Comparison of ENCODE assay signal across 11 cellular contexts in the genomic region with DNA sequence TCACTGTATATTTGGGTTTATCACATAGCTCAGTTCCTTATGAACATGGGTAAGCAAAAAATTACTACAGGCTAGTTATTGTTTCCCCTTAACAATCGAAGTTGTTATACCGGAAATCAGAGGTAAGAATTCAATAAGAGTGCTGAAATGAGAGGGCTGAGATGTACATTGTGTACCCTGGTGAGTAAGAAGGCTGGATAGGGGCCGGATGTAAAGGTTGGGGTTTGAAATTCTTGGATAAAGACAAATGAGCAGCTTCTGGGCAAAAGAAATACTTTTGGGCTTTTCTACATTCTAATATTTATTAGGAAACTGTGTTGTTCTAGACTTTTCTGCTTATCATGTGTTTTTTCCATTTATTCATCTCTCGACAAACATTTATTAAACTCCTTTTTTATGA.
"Had no signal": no experiment of that assay in that cellular context is flagged by ENCODE, and none has a peak within 500 bp of the region (broad histone marks: within the 10 kb centered on the region; RNA-seq: fewer than 3 reads in every experiment).

No MANE protein-coding gene starts in this region.

- DNase-seq: activated CD4-positive, alpha-beta memory T cell treated with anti-CD3 and anti-CD28 coated beads, Interleukin-2, amount 10 ng/mL, durations not matched to agents 7 days and 5 days; activated effector memory CD4-positive, alpha-beta T cell treated with Interleukin-2 at 50 U/mL for 16 hours; activated naive CD4-positive, alpha-beta T cell treated with anti-CD3 and anti-CD28 coated beads, Interleukin-2, amount 50 U/mL, for 16 hours; activated T-cell treated with anti-CD3 and anti-CD28 coated beads, Interleukin-2, amount 50 U/mL, for 4 hours; effector memory CD4-positive, alpha-beta T cell; gastrocnemius medialis; lower lobe of right lung; stimulated activated CD4-positive, alpha-beta T cell treated with anti-CD3 and anti-CD28 coated beads, Interleukin-1b, Interleukin-23, amount 100 ng/mL, for 48 hours; stimulated activated naive CD8-positive, alpha-beta T cell treated with anti-CD3 and anti-CD28 coated beads, Interleukin-15, amount 100 ng/mL, for 72 hours; T-helper 17 cell; WERI-Rb-1 had no signal

- H3K4me3 ChIP-seq: gastrocnemius medialis, lower lobe of right lung had no signal

- H3K27me3 ChIP-seq: gastrocnemius medialis had no signal

- ATAC-seq: activated T-cell treated with anti-CD3 and anti-CD28 coated beads, Interleukin-2, amount 50 U/mL, for 4 hours; gastrocnemius medialis; lower lobe of right lung; stimulated activated naive CD8-positive, alpha-beta T cell treated with anti-CD3 and anti-CD28 coated beads, Interleukin-15, amount 100 ng/mL, for 72 hours; T-helper 17 cell had no signal

- H3K36me3 ChIP-seq: gastrocnemius medialis, lower lobe of right lung, WERI-Rb-1 had no signal

- H3K9me3 ChIP-seq: gastrocnemius medialis, lower lobe of right lung had no signal

- H3K27ac ChIP-seq: lower lobe of right lung, WERI-Rb-1 had no signal
